8 cellular contexts compared by ENCODE assay signal in genomic region chr4:1693131-1693896, GRCh38. TPM values are rescaled to one million over a fixed set of nuclear protein-coding genes. Genes with fewer than 3 reads are reported as not detected.
A peak's percentile ranks its signal among the peaks of the same experiment; 100 is the strongest.
DNase-seq lines count a peak whose midpoint lies in the region; TF ChIP-seq lines count a peak whose summit lies in the region.

No MANE protein-coding gene starts in this region.

- peaks cover 56 to 76% of the 10 kb centered on the region in 2 donors for H3K36me3 Mint-ChIP-seq in CD14-positive monocyte

- no peak overlapping the region for H3K4me3 ChIP-seq in SJSA1

- H3K27me3 Mint-ChIP-seq in CD14-positive monocyte (ENCODE audit: low read depth in 3 of 3), result no peaks in the 10 kb centered on the region

- intact Hi-C loops in CD14-positive monocyte (cut with micrococcal nuclease), result loop anchor here (1.0 to 2.0 kb wide), 2 partner anchors 33 kb away; no protein-coding TSS in a partner anchor
- intact Hi-C loops in posterior vena cava (cut with DNase I), result loop anchor here (5.0 kb wide), 1 partner anchor 34 kb away; no protein-coding TSS in a partner anchor

- H3K4me1 Mint-ChIP-seq in CD14-positive monocyte, result peaks cover 2% of the 10 kb centered on the region

- peak; percentile 68 for DNase-seq in CD14-positive monocyte (ENCODE audit: low spot score)
- peak; percentile 79 for DNase-seq in GM20000 (ENCODE audit: low spot score)
- DNase-seq in LoVo (ENCODE audit: low spot score), result peak; percentile 79
- peak; percentile 36 to 50 for DNase-seq in SJSA1 (ENCODE audit: low read depth in 1 of 2, low spot score in 2 of 2)
- DNase-seq in activated effector memory CD4-positive, alpha-beta T cell treated with anti-CD3 and anti-CD28 coated beads, Interleukin-2, amount 50 U/mL, for 16 hours, result peak; percentile 92
- DNase-seq in globus pallidus (ENCODE audit: low spot score), result peak; percentile 67
- DNase-seq in posterior vena cava (ENCODE audit: low spot score), result peak; percentile 92
- peak; percentile 67 for DNase-seq in ureter (ENCODE audit: low spot score)

- H3K36me3 ChIP-seq in SJSA1, result peaks cover 44% of the 10 kb centered on the region

- H3K27ac ChIP-seq in SJSA1, result no peak overlapping the region

- H3K27me3 ChIP-seq in SJSA1 (replicated peaks), result no peaks in the 10 kb centered on the region

- peak; percentile 97 for TF ChIP-seq CTCF in CD14-positive monocyte (IDR thresholded peaks at IDR 0.05)
- peak; percentile 79 for TF ChIP-seq CTCF in GM20000 (IDR thresholded peaks at IDR 0.05; ENCODE audit: extremely low read depth, missing control alignments)

- H3K4me1 ChIP-seq in SJSA1 (replicated peaks), result no peaks in the 10 kb centered on the region

- H3K9me3 Mint-ChIP-seq in CD14-positive monocyte, result no peaks in the 10 kb centered on the region

- H3K4me3 Mint-ChIP-seq in CD14-positive monocyte, result no peak overlapping the region

- peak overlapping the region in 1 of 7 donors; percentile 64 for H3K27ac Mint-ChIP-seq in CD14-positive monocyte

- no peaks in the 10 kb centered on the region for H3K9me3 ChIP-seq in SJSA1 (replicated peaks)

RNA-seq across cellular contexts. Expression of gene FAM53A, which starts 9.2 kb away (rescaled TPM):
- under 1 TPM; 0.40 to 0.82 TPM for polyA plus RNA-seq in CD14-positive monocyte
- 0.39 TPM in 1 of 2 replicates, not detected in the other for total RNA-seq in SJSA1 (2014; rRNA removed; shearing (Covaris generic))
- total RNA-seq in posterior vena cava (1 to 10 TPM; 1.5 to 1.7 TPM), ureter (2.5 TPM)

RNA-seq across cellular contexts. Expression of gene SLBP, which starts 18.8 kb away (rescaled TPM):
- polyA plus RNA-seq in CD14-positive monocyte, result 10 to 100 TPM; 59.1 to 63.7 TPM
- 92.3 and 102 TPM in 2 replicates for total RNA-seq in SJSA1 (2014; rRNA removed; shearing (Covaris generic))
- total RNA-seq in posterior vena cava (10 to 100 TPM; 25.6 to 27.9 TPM), ureter (29.4 TPM)

RNA-seq across cellular contexts. Expression of gene TMEM129, which starts 27.8 kb away (rescaled TPM):
- 10 to 100 TPM; 22.4 to 24.1 TPM for polyA plus RNA-seq in CD14-positive monocyte
- total RNA-seq in SJSA1 (2014; rRNA removed; shearing (Covaris generic)), result 9.3 and 14.7 TPM in 2 replicates
- total RNA-seq in posterior vena cava (10 to 100 TPM; 25.1 to 28.1 TPM), ureter (38.4 TPM)

RNA-seq across cellular contexts. Expression of gene TACC3, which starts 28.0 kb away (rescaled TPM):
- polyA plus RNA-seq in CD14-positive monocyte, result 10 to 100 TPM; 43.7 to 56.6 TPM
- total RNA-seq in SJSA1 (2014; rRNA removed; shearing (Covaris generic)), result 19.2 and 21.5 TPM in 2 replicates
- total RNA-seq in posterior vena cava (1 to 10 TPM; 5.2 to 9.3 TPM), ureter (8.3 TPM)
